ENCODE assay signal across 19 cellular contexts in the genomic region with DNA sequence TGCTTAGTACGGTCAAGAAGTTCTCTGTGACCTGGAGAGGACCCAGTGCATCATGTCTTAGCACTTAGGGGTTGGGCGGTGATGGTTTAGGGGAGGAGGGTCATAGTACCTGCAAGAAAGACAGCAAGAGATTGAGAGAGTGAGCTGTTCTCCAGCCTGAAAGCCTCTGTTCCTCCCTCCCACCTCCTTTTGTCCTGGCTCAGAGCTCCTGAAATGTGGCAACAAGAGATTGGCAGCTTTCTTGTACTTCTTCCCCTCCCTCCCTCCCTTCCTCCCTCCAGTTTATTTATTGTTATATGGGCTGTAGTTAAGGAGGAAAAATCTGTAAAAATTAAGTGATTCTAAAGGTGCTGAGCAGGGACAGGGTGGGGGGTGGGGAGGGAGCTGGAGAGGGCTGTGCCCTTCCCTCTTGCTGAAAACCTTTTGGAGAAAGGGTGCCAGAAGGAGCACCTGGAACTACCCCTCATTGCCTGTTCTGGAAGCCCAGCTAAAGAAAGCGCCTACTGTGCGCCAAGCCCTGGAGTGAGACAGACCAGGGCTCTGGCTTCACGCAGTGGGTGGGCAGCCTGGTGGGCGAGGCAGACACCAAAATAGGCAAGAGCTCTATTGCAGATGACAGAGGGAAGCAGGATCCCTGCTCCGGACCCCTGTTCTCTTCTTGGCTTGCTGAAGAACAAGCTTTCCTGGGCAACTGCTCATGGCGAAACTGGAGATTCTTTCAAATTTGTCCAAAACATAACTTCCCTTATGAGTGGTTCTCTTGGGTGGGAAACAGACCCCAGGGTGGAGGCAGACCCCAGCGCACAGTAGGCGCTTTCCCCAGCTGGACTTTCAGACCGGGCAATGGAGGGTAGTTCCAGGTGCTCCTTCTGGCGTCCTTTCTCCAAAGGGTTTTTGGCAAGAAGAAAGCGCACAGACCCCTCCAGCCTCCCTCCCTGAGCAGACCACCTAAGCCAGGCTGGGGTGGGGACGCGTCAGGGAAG. TPM values are rescaled to one million over a fixed set of nuclear protein-coding genes. Genes with fewer than 3 reads are reported as not detected.
"Had no signal": no experiment of that assay in that cellular context is flagged by ENCODE, and none has a peak within 500 bp of the region (broad histone marks: within the 10 kb centered on the region; RNA-seq: fewer than 3 reads in every experiment).

No MANE protein-coding gene starts in this region.

- H3K4me1 ChIP-seq: tibial artery, uterus had no signal

- H3K27me3 ChIP-seq: dorsolateral prefrontal cortex, tibial artery, uterus had no signal

- FAIRE-seq: keratinocyte had no signal

- H3K36me3 ChIP-seq: tibial artery, uterus, WERI-Rb-1 had no signal

- H3K9me3 ChIP-seq: tibial artery, uterus had no signal

- H3K27ac ChIP-seq: dorsolateral prefrontal cortex, tibial artery, uterus, WERI-Rb-1 had no signal

- DNase-seq: activated CD4-positive, alpha-beta memory T cell treated with anti-CD3 and anti-CD28 coated beads, Interleukin-2, amount 10 ng/mL, durations not matched to agents 7 days and 5 days; activated CD4-positive, alpha-beta T cell treated with anti-CD3 and anti-CD28 coated beads for 36 hours; activated effector memory CD4-positive, alpha-beta T cell treated with Interleukin-2 at 50 U/mL for 16 hours; activated naive CD4-positive, alpha-beta T cell treated with anti-CD3 and anti-CD28 coated beads, Interleukin-2, amount 50 U/mL, for 16 hours; activated T-cell treated with anti-CD3 and anti-CD28 coated beads, Interleukin-2, amount 50 U/mL, for 24 hours; dorsolateral prefrontal cortex; hippocampal formation; naive thymus-derived CD8-positive, alpha-beta T cell; stimulated activated CD4-positive, alpha-beta T cell treated with anti-CD3 and anti-CD28 coated beads, Interleukin-12 subunit alpha, Interleukin-12 subunit beta, amount 100 ng/mL, for 4 hours; stimulated activated CD4-positive, alpha-beta T cell treated with anti-CD3 and anti-CD28 coated beads, Interleukin-2, amount 100 ng/mL, for 24 hours; T-helper 17 cell; tibial artery; uterus; WERI-Rb-1 had no signal

- ATAC-seq: activated CD4-positive, alpha-beta T cell treated with anti-CD3 and anti-CD28 coated beads for 36 hours; esophagus mucosa; naive thymus-derived CD8-positive, alpha-beta T cell; stimulated activated memory B cell treated with anti-CD40 and anti-IgM and Interleukin-4, amounts not matched to agents 10 μg/mL and 1 μg/mL and 100 μg/mL, for 72 hours; T-helper 17 cell had no signal

- H3K4me3 ChIP-seq: dorsolateral prefrontal cortex, tibial artery, uterus had no signal

RNA-seq across cellular contexts. Expression of a gene that starts 35.6 kb away (rescaled TPM):
- total RNA-seq: activated CD4-positive, alpha-beta memory T cell treated with anti-CD3 and anti-CD28 coated beads, Interleukin-2, amount 10 ng/mL, durations not matched to agents 7 days and 5 days; activated CD4-positive, alpha-beta T cell treated with anti-CD3 and anti-CD28 coated beads for 36 hours; fibroblast of villous mesenchyme; naive thymus-derived CD8-positive, alpha-beta T cell; pulmonary artery endothelial cell; T-helper 17 cell had no signal
- polyA plus RNA-seq: keratinocyte; naive thymus-derived CD8-positive, alpha-beta T cell had no signal
